Comparison of ENCODE assay signal across 11 cellular contexts in genomic region chr2:9262671-9263171, GRCh38. TPM values are rescaled to one million over a fixed set of nuclear protein-coding genes. Genes with fewer than 3 reads are reported as not detected.
DNase-seq lines count a peak whose midpoint lies in the region; ATAC-seq and TF ChIP-seq lines count a peak whose summit lies in the region.
"Had no signal": no experiment of that assay in that cellular context is flagged by ENCODE, and none has a peak within 500 bp of the region (broad histone marks: within the 10 kb centered on the region; RNA-seq: fewer than 3 reads in every experiment).

No MANE protein-coding gene starts in this region.

- 36% methylated on average over 14 of the region's 14 CpGs for WGBS in right cardiac atrium
- WGBS in psoas muscle, 3 donors = 40 to 46% (median 42%) methylated on average over 14 of the region's 14 CpGs

- intact Hi-C loops in right cardiac atrium (cut with DNase I) (no loop called here), psoas muscle (cut with DNase I) (loop anchor here in 1 of 2 donors (5.0 kb wide), 1 partner anchor 40 kb away; no protein-coding TSS in a partner anchor)

- peaks cover 0 to 15% (median 0%) of the 10 kb centered on the region in 11 experiments; a peak in 4 of 22 replicates for H3K36me3 ChIP-seq in BLaER1 treated with 17β-estradiol and CSF1 and Interleukin-3, amounts not matched to agents 10 nM and 100 nM
- no peaks in the 10 kb centered on the region for H3K36me3 ChIP-seq in psoas muscle (ENCODE audit: insufficient read depth in 1 of 2, low read depth in 1 of 2)

- peak overlapping the region; percentile 66 to 97 (median 85) for H3K4me2 ChIP-seq in BLaER1 treated with 17β-estradiol and CSF1 and Interleukin-3, amounts not matched to agents 10 nM and 100 nM

- peak overlapping the region; percentile 36 to 90 (median 76) for H3K27ac ChIP-seq in BLaER1 treated with 17β-estradiol and CSF1 and Interleukin-3, amounts not matched to agents 10 nM and 100 nM
- peak overlapping the region; percentile 89 for H3K27ac ChIP-seq in caudate nucleus (ENCODE audit: low read depth, low read length)
- peak overlapping the region; percentile 66 for H3K27ac ChIP-seq in right cardiac atrium (ENCODE audit: low read length)
- peak overlapping the region; percentile 42 for H3K27ac ChIP-seq in psoas muscle

- H4K20me1 ChIP-seq in BLaER1 treated with 17β-estradiol and CSF1 and Interleukin-3, amounts not matched to agents 10 nM and 100 nM = peaks cover 0 to 84% (median 13%) of the 10 kb centered on the region in 11 experiments; a peak in 13 of 22 replicates

- DNase-seq in caudate nucleus (lab: John Stamatoyannopoulos, UW) (peak in 2 of 61 donors; percentile 22 to 71), right cardiac atrium (peak in 2 of 3 donors; percentile 63 to 76), psoas muscle (no peak), 8988T (no peak), NCI-H1105 (lab: John Stamatoyannopoulos, UW) (no peak), GM19238 (ENCODE audit: insufficient read length, low spot score) (no peak)
- no peak for DNase-seq in stimulated activated naive CD4-positive, alpha-beta T cell (lab: John Stamatoyannopoulos, UW)
- DNase-seq: activated CD8-positive, alpha-beta T cell treated with anti-CD3 and anti-CD28 coated beads for 36 hours; NCI-H2081; stimulated activated CD8-positive, alpha-beta memory T cell treated with anti-CD3 and anti-CD28 coated beads, Interleukin-4, amount 100 ng/mL, for 48 hours had no signal

- no peaks in the 10 kb centered on the region for H3K27me3 ChIP-seq in BLaER1 treated with 17β-estradiol and CSF1 and Interleukin-3, amounts not matched to agents 10 nM and 100 nM
- H3K27me3 ChIP-seq in right cardiac atrium (ENCODE audit: control insufficient read depth, insufficient read depth) = no peaks in the 10 kb centered on the region
- no peaks in the 10 kb centered on the region for H3K27me3 ChIP-seq in psoas muscle (ENCODE audit: insufficient read depth in 3 of 3, low read length in 2 of 3)

- peak; percentile 55 to 87 for ATAC-seq in right cardiac atrium
- peak in 2 of 4 donors; percentile 41 to 60 for ATAC-seq in psoas muscle
- ATAC-seq: activated CD8-positive, alpha-beta T cell treated with anti-CD3 and anti-CD28 coated beads for 36 hours had no signal

- H3K9ac ChIP-seq in BLaER1 treated with 17β-estradiol and CSF1 and Interleukin-3, amounts not matched to agents 10 nM and 100 nM = peak overlapping the region; percentile 55 to 73 (median 66); a peak in 21 of 22 replicates

- TF ChIP-seq CTCF in psoas muscle (IDR thresholded peaks at IDR 0.05) = no peak

- peak overlapping the region in 3 of 10 experiments; percentile 9 to 48 (median 30); a peak in 2 of 20 replicates for H3K4me3 ChIP-seq in BLaER1 treated with 17β-estradiol and CSF1 and Interleukin-3, amounts not matched to agents 10 nM and 100 nM
- H3K4me3 ChIP-seq in right cardiac atrium (ENCODE audit: low read length) (no peak overlapping the region), psoas muscle (no peak overlapping the region)

- no peaks in the 10 kb centered on the region for H3K9me3 ChIP-seq in BLaER1 treated with 17β-estradiol and CSF1 and Interleukin-3, amounts not matched to agents 10 nM and 100 nM (replicated peaks in 1 of 11)
- H3K9me3 ChIP-seq in right cardiac atrium (ENCODE audit: control insufficient read depth, low read length) (no peaks in the 10 kb centered on the region), psoas muscle (no peaks in the 10 kb centered on the region)

- H3K4me1 ChIP-seq in BLaER1 treated with 17β-estradiol and CSF1 and Interleukin-3, amounts not matched to agents 10 nM and 100 nM = peaks cover 77 to 93% (median 80%) of the 10 kb centered on the region in 10 experiments
- H3K4me1 ChIP-seq in right cardiac atrium (ENCODE audit: control insufficient read depth, insufficient read depth, low read length) (peaks cover 24% of the 10 kb centered on the region), psoas muscle (peaks cover 16% of the 10 kb centered on the region)

RNA-seq across cellular contexts. Expression of gene ASAP2, which starts 56.1 kb away (rescaled TPM):
- total RNA-seq in right cardiac atrium = 10 to 100 TPM; 13.3 to 19.7 (median 16.0) TPM
- polyA plus RNA-seq in right cardiac atrium = 9.2 TPM
- 1 to 10 TPM; 2.5 to 9.0 (median 4.1) TPM for total RNA-seq in psoas muscle
- polyA plus RNA-seq in psoas muscle = 1 to 10 TPM; 1.6 to 3.3 (median 2.0) TPM
- total RNA-seq: activated CD8-positive, alpha-beta T cell treated with anti-CD3 and anti-CD28 coated beads for 36 hours had no signal

Comparison
In these comparisons a context has a peak if more than half of its experiments do, and no peak if none do; other contexts are left out.
1. DNase-seq: peak in right cardiac atrium (2 of 3); none in psoas muscle (0 of 2), stimulated activated naive CD4-positive, alpha-beta T cell (0 of 6), 8988T (single experiment), NCI-H1105 (single experiment) and GM19238 (single experiment).
2. Peak in every context shown above with its lines, with median percentiles within 50 percentile points of each other: H3K27ac ChIP-seq.